Comparison of ENCODE assay signal across 1 cellular context in the genomic region with DNA sequence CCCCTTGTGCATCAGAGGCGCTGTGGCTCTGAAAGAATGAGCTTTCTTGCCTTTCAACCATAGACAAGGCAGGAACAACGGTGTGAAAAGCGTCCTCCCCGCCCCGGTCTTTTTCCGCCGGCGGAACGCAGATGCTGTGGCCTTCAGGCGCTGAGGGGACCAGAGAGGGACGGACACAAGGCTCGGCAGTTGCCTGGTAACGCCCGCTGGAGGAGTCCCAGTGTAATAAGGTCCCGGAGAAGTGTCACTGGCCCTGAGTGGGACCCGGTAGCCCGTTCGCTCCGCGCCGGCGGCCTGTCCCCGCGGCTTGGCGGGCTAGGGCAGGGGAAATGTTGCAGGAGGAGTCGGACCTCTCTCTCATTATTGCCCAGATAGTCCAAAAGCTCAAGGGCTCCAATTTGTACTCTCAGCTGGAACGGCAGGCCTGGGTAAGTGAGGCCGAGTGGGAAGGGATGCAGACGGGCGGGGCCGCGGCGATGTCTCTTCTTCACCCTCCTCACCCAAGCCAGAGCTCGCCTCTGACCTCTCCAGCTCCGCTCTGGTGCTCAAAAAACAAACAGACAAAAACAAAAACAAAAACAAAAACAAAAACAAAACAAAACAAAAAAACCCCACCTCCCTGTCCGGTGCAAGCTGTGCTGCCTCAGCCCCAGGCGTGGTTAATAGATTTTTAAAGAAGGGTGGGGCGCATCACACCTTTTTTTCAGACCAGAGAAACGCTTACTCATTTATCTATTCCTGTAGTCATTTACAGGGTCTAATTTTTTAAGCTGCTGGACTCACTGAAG.
A peak's percentile ranks its signal among the peaks of the same experiment; 100 is the strongest.
TF ChIP-seq lines count a peak whose summit lies in the region.

A gene with protein sequence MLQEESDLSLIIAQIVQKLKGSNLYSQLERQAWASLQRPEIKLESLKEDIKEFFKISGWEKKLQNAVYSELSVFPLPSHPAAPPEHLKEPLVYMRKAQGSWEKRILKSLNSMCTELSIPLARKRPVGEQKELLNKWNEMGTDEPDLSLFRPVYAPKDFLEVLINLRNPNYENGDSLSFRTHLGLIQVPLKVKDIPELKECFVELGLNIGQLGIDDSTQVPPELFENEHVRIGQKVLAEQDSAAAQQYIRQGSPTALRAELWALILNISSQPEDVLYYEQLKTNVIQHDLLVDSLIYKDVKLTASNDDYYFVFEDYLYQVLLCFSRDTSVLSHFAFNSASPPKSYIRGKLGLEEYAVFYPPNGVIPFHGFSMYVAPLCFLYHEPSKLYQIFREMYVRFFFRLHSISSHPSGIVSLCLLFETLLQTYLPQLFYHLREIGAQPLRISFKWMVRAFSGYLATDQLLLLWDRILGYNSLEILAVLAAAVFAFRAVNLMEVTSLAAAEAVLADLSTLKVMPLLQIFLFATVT (plus strand): TSS at position 220 of the 788 bp plus-strand sequence. CDS start 110 bp downstream, at position 330.

TF ChIP-seq in HEK293, 187 proteins besides CTCF, POLR2A, EP300 and RAD21 (continued from another document and continues in another):
- TF ChIP-seq, protein P1, sequence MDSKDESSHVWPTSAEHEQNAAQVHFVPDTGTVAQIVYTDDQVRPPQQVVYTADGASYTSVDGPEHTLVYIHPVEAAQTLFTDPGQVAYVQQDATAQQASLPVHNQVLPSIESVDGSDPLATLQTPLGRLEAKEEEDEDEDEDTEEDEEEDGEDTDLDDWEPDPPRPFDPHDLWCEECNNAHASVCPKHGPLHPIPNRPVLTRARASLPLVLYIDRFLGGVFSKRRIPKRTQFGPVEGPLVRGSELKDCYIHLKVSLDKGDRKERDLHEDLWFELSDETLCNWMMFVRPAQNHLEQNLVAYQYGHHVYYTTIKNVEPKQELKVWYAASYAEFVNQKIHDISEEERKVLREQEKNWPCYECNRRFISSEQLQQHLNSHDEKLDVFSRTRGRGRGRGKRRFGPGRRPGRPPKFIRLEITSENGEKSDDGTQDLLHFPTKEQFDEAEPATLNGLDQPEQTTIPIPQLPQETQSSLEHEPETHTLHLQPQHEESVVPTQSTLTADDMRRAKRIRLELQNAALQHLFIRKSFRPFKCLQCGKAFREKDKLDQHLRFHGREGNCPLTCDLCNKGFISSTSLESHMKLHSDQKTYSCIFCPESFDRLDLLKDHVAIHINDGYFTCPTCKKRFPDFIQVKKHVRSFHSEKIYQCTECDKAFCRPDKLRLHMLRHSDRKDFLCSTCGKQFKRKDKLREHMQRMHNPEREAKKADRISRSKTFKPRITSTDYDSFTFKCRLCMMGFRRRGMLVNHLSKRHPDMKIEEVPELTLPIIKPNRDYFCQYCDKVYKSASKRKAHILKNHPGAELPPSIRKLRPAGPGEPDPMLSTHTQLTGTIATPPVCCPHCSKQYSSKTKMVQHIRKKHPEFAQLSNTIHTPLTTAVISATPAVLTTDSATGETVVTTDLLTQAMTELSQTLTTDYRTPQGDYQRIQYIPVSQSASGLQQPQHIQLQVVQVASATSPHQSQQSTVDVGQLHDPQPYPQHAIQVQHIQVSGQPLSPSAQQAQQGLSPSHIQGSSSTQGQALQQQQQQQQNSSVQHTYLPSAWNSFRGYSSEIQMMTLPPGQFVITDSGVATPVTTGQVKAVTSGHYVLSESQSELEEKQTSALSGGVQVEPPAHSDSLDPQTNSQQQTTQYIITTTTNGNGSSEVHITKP (tag by site-specific recombination; IDR thresholded peaks at IDR 0.05): peak; percentile 43; the same call in 1 of the 2 replicates
- TF ChIP-seq, protein P2, sequence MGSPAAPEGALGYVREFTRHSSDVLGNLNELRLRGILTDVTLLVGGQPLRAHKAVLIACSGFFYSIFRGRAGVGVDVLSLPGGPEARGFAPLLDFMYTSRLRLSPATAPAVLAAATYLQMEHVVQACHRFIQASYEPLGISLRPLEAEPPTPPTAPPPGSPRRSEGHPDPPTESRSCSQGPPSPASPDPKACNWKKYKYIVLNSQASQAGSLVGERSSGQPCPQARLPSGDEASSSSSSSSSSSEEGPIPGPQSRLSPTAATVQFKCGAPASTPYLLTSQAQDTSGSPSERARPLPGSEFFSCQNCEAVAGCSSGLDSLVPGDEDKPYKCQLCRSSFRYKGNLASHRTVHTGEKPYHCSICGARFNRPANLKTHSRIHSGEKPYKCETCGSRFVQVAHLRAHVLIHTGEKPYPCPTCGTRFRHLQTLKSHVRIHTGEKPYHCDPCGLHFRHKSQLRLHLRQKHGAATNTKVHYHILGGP (tag by site-specific recombination; IDR thresholded peaks at IDR 0.05): no peak
- TF ChIP-seq ZNF48 (tag by site-specific recombination; IDR thresholded peaks at IDR 0.05): no peak
- TF ChIP-seq, protein P3, sequence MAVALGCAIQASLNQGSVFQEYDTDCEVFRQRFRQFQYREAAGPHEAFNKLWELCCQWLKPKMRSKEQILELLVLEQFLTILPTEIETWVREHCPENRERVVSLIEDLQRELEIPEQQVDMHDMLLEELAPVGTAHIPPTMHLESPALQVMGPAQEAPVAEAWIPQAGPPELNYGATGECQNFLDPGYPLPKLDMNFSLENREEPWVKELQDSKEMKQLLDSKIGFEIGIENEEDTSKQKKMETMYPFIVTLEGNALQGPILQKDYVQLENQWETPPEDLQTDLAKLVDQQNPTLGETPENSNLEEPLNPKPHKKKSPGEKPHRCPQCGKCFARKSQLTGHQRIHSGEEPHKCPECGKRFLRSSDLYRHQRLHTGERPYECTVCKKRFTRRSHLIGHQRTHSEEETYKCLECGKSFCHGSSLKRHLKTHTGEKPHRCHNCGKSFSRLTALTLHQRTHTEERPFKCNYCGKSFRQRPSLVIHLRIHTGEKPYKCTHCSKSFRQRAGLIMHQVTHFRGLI (tag by site-specific recombination; IDR thresholded peaks at IDR 0.05): peak; percentile 40; the same call in 1 of the 2 replicates
- TF ChIP-seq, protein P4, sequence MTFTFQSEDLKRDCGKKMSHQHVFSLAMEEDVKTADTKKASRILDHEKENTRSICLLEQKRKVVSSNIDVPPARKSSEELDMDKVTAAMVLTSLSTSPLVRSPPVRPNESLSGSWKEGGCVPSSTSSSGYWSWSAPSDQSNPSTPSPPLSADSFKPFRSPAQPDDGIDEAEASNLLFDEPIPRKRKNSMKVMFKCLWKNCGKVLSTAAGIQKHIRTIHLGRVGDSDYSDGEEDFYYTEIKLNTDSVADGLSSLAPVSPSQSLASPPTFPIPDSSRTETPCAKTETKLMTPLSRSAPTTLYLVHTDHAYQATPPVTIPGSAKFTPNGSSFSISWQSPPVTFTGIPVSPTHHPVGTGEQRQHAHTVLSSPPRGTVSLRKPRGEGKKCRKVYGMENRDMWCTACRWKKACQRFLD (tag by site-specific recombination; IDR thresholded peaks at IDR 0.05): no peak
- TF ChIP-seq SCRT2 (tag by site-specific recombination; IDR thresholded peaks at IDR 0.05): no peak
- TF ChIP-seq ZNF624 (tag by site-specific recombination; IDR thresholded peaks at IDR 0.05): no peak
- TF ChIP-seq ZNF16 (tag by site-specific recombination; IDR thresholded peaks at IDR 0.05; ENCODE audit: low read depth): no peak
- peak; percentile 89 for TF ChIP-seq ZNF2 (tag by site-specific recombination; IDR thresholded peaks at IDR 0.05)
- TF ChIP-seq, protein P5, sequence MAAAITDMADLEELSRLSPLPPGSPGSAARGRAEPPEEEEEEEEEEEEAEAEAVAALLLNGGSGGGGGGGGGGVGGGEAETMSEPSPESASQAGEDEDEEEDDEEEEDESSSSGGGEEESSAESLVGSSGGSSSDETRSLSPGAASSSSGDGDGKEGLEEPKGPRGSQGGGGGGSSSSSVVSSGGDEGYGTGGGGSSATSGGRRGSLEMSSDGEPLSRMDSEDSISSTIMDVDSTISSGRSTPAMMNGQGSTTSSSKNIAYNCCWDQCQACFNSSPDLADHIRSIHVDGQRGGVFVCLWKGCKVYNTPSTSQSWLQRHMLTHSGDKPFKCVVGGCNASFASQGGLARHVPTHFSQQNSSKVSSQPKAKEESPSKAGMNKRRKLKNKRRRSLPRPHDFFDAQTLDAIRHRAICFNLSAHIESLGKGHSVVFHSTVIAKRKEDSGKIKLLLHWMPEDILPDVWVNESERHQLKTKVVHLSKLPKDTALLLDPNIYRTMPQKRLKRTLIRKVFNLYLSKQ (tag by site-specific recombination; IDR thresholded peaks at IDR 0.05; ENCODE audit: borderline replicate concordance): no peak
- TF ChIP-seq ZFP41 (tag by site-specific recombination; IDR thresholded peaks at IDR 0.05; ENCODE audit: borderline replicate concordance): no peak
- TF ChIP-seq ZNF138 (tag by site-specific recombination; IDR thresholded peaks at IDR 0.05; ENCODE audit: borderline replicate concordance): no peak
- peak; percentile 44 for TF ChIP-seq ZNF146 (tag by site-specific recombination; IDR thresholded peaks at IDR 0.05)
- TF ChIP-seq GLIS2 (tag by site-specific recombination; IDR thresholded peaks at IDR 0.05): no peak
- peak; percentile 62; the same call in 1 of the 2 replicates for TF ChIP-seq OVOL3 (tag by site-specific recombination; IDR thresholded peaks at IDR 0.05)
- TF ChIP-seq ZNF155 (tag by site-specific recombination; IDR thresholded peaks at IDR 0.05): no peak
- no peak for TF ChIP-seq ZNF174 (tag by site-specific recombination; IDR thresholded peaks at IDR 0.05)
- TF ChIP-seq, protein P6, sequence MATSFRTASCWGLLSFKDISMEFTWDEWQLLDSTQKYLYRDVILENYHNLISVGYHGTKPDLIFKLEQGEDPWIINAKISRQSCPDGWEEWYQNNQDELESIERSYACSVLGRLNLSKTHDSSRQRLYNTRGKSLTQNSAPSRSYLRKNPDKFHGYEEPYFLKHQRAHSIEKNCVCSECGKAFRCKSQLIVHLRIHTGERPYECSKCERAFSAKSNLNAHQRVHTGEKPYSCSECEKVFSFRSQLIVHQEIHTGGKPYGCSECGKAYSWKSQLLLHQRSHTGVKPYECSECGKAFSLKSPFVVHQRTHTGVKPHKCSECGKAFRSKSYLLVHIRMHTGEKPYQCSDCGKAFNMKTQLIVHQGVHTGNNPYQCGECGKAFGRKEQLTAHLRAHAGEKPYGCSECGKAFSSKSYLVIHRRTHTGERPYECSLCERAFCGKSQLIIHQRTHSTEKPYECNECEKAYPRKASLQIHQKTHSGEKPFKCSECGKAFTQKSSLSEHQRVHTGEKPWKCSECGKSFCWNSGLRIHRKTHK (tag by site-specific recombination; IDR thresholded peaks at IDR 0.05): no peak
- TF ChIP-seq ZNF112 (tag by site-specific recombination; IDR thresholded peaks at IDR 0.05): no peak
- peak; percentile 57; the same call in 1 of the 2 replicates for TF ChIP-seq YY2 (tag by site-specific recombination; IDR thresholded peaks at IDR 0.05)
- TF ChIP-seq ZNF404 (tag by site-specific recombination; IDR thresholded peaks at IDR 0.05): no peak
- TF ChIP-seq, protein P7, sequence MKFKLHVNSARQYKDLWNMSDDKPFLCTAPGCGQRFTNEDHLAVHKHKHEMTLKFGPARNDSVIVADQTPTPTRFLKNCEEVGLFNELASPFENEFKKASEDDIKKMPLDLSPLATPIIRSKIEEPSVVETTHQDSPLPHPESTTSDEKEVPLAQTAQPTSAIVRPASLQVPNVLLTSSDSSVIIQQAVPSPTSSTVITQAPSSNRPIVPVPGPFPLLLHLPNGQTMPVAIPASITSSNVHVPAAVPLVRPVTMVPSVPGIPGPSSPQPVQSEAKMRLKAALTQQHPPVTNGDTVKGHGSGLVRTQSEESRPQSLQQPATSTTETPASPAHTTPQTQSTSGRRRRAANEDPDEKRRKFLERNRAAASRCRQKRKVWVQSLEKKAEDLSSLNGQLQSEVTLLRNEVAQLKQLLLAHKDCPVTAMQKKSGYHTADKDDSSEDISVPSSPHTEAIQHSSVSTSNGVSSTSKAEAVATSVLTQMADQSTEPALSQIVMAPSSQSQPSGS (tag by site-specific recombination; IDR thresholded peaks at IDR 0.05; ENCODE audit: low read depth): no peak
- no peak for TF ChIP-seq ZNF140 (tag by site-specific recombination; IDR thresholded peaks at IDR 0.05)
- no peak for TF ChIP-seq GLI2 (tag by site-specific recombination; IDR thresholded peaks at IDR 0.05; ENCODE audit: borderline replicate concordance, low read depth)
- no peak for TF ChIP-seq ZNF23 (tag by site-specific recombination; IDR thresholded peaks at IDR 0.05; ENCODE audit: borderline replicate concordance)
- no peak for TF ChIP-seq EGR2 (tag by site-specific recombination; IDR thresholded peaks at IDR 0.05; ENCODE audit: low read depth)
- no peak for TF ChIP-seq ZNF311 (tag by site-specific recombination; IDR thresholded peaks at IDR 0.05; ENCODE audit: borderline replicate concordance)
- no peak for TF ChIP-seq BCL11A (tag by site-specific recombination; IDR thresholded peaks at IDR 0.05; ENCODE audit: low read depth)
- TF ChIP-seq ZXDB (tag by site-specific recombination; IDR thresholded peaks at IDR 0.05): peak; percentile 92
- no peak for TF ChIP-seq GLIS1 (tag by site-specific recombination; IDR thresholded peaks at IDR 0.05)
- no peak for TF ChIP-seq ZNF707 (tag by site-specific recombination; IDR thresholded peaks at IDR 0.05)
- TF ChIP-seq ZSCAN23 (tag by site-specific recombination; IDR thresholded peaks at IDR 0.05): no peak; the same call in 1 of the 2 replicates
- TF ChIP-seq, protein P8, sequence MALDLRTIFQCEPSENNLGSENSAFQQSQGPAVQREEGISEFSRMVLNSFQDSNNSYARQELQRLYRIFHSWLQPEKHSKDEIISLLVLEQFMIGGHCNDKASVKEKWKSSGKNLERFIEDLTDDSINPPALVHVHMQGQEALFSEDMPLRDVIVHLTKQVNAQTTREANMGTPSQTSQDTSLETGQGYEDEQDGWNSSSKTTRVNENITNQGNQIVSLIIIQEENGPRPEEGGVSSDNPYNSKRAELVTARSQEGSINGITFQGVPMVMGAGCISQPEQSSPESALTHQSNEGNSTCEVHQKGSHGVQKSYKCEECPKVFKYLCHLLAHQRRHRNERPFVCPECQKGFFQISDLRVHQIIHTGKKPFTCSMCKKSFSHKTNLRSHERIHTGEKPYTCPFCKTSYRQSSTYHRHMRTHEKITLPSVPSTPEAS (tag by site-specific recombination; IDR thresholded peaks at IDR 0.05): peak; percentile 58
- TF ChIP-seq MYNN (tag by site-specific recombination; IDR thresholded peaks at IDR 0.05; ENCODE audit: borderline replicate concordance): peak; percentile 93
- TF ChIP-seq HOXC10 (CRISPR knock-in tag; IDR thresholded peaks at IDR 0.05): no peak
- peak; percentile 94 for TF ChIP-seq KLF7 (tag by site-specific recombination; IDR thresholded peaks at IDR 0.05; ENCODE audit: borderline replicate concordance)
- peak; percentile 83; the same call in 1 of the 2 replicates for TF ChIP-seq ZNF24 (tag by site-specific recombination; IDR thresholded peaks at IDR 0.05)
- peak; percentile 82 for TF ChIP-seq IKZF3 (tag by site-specific recombination; IDR thresholded peaks at IDR 0.05)
